8 cellular contexts compared by ENCODE assay signal in the genomic region with DNA sequence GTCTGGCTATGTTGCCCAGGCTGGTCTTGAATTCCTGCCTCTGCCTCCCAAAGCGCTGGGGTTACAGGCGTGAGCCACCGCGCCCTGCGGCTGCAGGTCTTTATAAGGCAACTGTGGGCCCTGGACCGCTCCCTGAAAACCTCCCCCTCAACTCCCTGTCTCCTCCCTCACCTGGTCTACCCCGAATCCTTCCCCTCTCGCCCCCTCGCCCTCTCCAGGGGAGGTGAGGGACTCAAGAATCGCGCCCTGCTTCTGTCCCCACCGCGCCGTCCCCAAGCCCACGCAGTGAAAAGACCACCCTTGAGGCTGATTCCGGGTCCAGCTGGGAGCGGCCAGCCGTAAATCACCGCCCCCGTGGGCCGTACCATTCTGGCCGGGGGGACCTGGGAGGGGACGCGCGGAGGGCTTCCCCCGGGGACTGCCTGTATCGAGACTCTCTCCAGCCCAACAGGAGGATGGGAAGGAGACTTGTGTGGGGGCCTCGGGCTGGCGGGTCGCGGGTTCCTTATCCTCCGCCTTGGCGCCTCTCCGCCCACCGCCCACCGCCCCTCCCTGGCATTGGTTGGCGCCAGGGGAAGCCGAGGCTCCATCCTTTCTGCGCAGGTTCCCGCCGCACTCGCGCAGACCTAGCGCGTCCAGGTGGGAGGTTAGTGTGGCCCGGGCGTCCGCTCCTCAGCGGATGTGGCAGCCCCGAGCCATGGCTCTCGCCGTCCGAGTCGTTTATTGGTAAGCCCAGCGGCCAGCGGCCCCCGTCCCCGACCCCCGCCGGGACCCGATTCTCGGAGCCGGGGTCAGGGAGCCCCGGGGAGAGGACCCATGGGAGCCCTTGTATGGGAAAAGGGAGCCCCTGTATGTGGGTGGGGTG. TPM values are rescaled to one million over a fixed set of nuclear protein-coding genes. Genes with fewer than 3 reads are reported as not detected.
DNase-seq lines count a peak whose midpoint lies in the region; ATAC-seq and TF ChIP-seq lines count a peak whose summit lies in the region.

TSS of gene SELENOW (plus strand) at position 615 of the 865 bp plus-strand sequence. CDS start at position 698, 83 bp downstream.

- H3K4me3 Mint-ChIP-seq in endodermal cell: peak within 1 kb of the TSS; percentile 93

- no peaks in the 10 kb centered on the region for H3K27me3 ChIP-seq in endodermal cell (ENCODE audit: control insufficient read depth, insufficient read depth, low read length, poor library complexity, severe bottlenecking)

- H3K4me1 ChIP-seq in endodermal cell (ENCODE audit: control insufficient read depth, insufficient read depth, low read length) (no peaks in the 10 kb centered on the region), mesodermal cell (ENCODE audit: control insufficient read depth, insufficient read depth, low read length, poor library complexity, severe bottlenecking) (peaks cover 10% of the 10 kb centered on the region)

- no peaks in the 10 kb centered on the region for H3K9me3 Mint-ChIP-seq in endodermal cell

- H3K27ac Mint-ChIP-seq in endodermal cell: peak within 1 kb of the TSS; percentile 97

- peak; percentile 85 for ATAC-seq in GM19351 (IDR thresholded peaks at IDR 0.05; ENCODE audit: unreplicated experiment)

- H3K27ac ChIP-seq in endodermal cell (ENCODE audit: low read depth, low read length): peak within 1 kb of the TSS; percentile 99
- peak within 1 kb of the TSS; percentile 100 for H3K27ac ChIP-seq in mesodermal cell (ENCODE audit: low read depth, low read length, severe bottlenecking)

- H3K9ac ChIP-seq in endodermal cell (ENCODE audit: extremely low read depth, low read length, poor library complexity, severe bottlenecking): peak within 1 kb of the TSS; percentile 85

- no peaks in the 10 kb centered on the region for H3K9me3 ChIP-seq in endodermal cell (ENCODE audit: control insufficient read depth, low read length)
- no peaks in the 10 kb centered on the region for H3K9me3 ChIP-seq in mesodermal cell (ENCODE audit: control insufficient read depth, low read length)

- 0 to 2% methylated on average over 26 to 64 of the region's 64 CpGs for WGBS in endodermal cell (ENCODE audit: insufficient coverage in 1 of 2, insufficient read length in 1 of 2), 2 experiments
- WGBS in mesodermal cell (ENCODE audit: insufficient coverage in 2 of 2), 2 experiments: 0 to 1% methylated on average over 39 to 49 of the region's 64 CpGs

- peak; percentile 82 for DNase-seq in Ammon's horn (ENCODE audit: low spot score)
- peak; percentile 84 for DNase-seq in HPDE6-E6E7 (ENCODE audit: extremely low spot score)
- peak; percentile 53 to 58 for DNase-seq in NOMO-1 (lab: John Stamatoyannopoulos, UW; ENCODE audit: unreplicated experiment in 2 of 2)
- DNase-seq in activated CD8-positive, alpha-beta memory T cell treated with anti-CD3 and anti-CD28 coated beads, Interleukin-2, amount 50 U/mL, for 1 hour (ENCODE audit: extremely low read depth): peak; percentile 31
- DNase-seq in endodermal cell: peak; percentile 94
- peak; percentile 62 for DNase-seq in stimulated activated CD8-positive, alpha-beta memory T cell treated with anti-CD3 and anti-CD28 coated beads, Interleukin-15, amount 100 ng/mL, for 24 hours (ENCODE audit: low read depth)

- H3K36me3 Mint-ChIP-seq in endodermal cell (ENCODE audit: low read depth): peaks cover 29% of the 10 kb centered on the region

- peaks cover 26% of the 10 kb centered on the region for H3K4me1 Mint-ChIP-seq in endodermal cell

- TF ChIP-seq CTCF in endodermal cell (conservative IDR thresholded peaks at IDR 0.05): no peak

- no peaks in the 10 kb centered on the region for H3K27me3 Mint-ChIP-seq in endodermal cell (ENCODE audit: insufficient read depth)

- H3K36me3 ChIP-seq in endodermal cell (ENCODE audit: control insufficient read depth, insufficient read depth, low read length): peaks cover 29% of the 10 kb centered on the region
- H3K36me3 ChIP-seq in mesodermal cell (ENCODE audit: control insufficient read depth, insufficient read depth, low read length): peaks cover 34% of the 10 kb centered on the region

- H3K4me3 ChIP-seq in endodermal cell (ENCODE audit: low read length) (peak within 1 kb of the TSS; percentile 97), mesodermal cell (ENCODE audit: extremely low read depth, insufficient read depth, low read length, poor library complexity, severe bottlenecking) (peak within 1 kb of the TSS; percentile 86)

RNA-seq across cellular contexts. Expression of gene SELENOW, which starts in this region (rescaled TPM):
- 100 to 1,000 TPM; 404 to 410 TPM for total RNA-seq in endodermal cell
- 190 TPM for polyA plus RNA-seq in endodermal cell (2013, experiment 1 of 2)
- 182 TPM for polyA plus RNA-seq in endodermal cell (2013, experiment 2 of 2)
- 121 TPM for polyA plus RNA-seq in mesodermal cell (2013, experiment 1 of 2)
- 108 TPM for polyA plus RNA-seq in mesodermal cell (2013, experiment 2 of 2)

Comparison
In these comparisons a context has a peak if more than half of its experiments do, and no peak if none do; other contexts are left out.
1. Peak in every context shown above with its lines: DNase-seq, ATAC-seq, H3K4me3 ChIP-seq and H3K27ac ChIP-seq.
2. DNase-seq: peak in every context shown above with its lines; median percentile 94 in endodermal cell; 84 in HPDE6-E6E7; 82 in Ammon's horn; 62 in stimulated activated CD8-positive, alpha-beta memory T cell treated with anti-CD3 and anti-CD28 coated beads, Interleukin-15, amount 100 ng/mL, for 24 hours; 56 in NOMO-1; 31 in activated CD8-positive, alpha-beta memory T cell treated with anti-CD3 and anti-CD28 coated beads, Interleukin-2, amount 50 U/mL, for 1 hour.